ENCODE assay signal across 21 cellular contexts in the genomic region with DNA sequence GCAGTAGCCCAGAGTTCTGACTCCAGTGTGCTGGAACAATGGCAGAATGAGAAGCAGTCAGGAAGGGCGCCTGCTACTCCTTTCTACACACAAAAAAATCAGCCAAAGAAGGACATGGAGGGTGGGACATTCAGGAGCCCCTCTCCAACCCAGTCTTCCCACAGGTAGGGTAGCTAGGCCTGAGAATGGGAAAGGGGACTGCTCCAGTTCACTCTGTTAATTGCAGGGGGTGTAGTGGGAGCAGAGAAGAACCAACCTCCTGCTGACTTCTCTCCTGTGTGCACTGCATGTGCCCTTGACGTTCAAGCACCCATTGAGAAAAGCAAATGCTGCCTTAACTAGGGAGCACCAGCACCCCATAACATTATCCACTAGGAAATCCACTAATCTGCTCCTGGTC.
"Had no signal": no experiment of that assay in that cellular context is flagged by ENCODE, and none has a peak within 500 bp of the region (broad histone marks: within the 10 kb centered on the region; RNA-seq: fewer than 3 reads in every experiment).

No MANE protein-coding gene starts in this region.

- H3K36me3 ChIP-seq: colonic mucosa, esophagus squamous epithelium, gastrocnemius medialis, heart right ventricle, left lung, lower lobe of right lung had no signal

- H3K36me3 Mint-ChIP-seq: mesothelial cell of epicardium, naive B cell had no signal

- ATAC-seq: effector memory CD8-positive, alpha-beta T cell; gastrocnemius medialis; heart right ventricle; left cardiac atrium; left lung; left ventricle myocardium superior; lower lobe of right lung; mucosa of descending colon had no signal

- H3K27ac Mint-ChIP-seq: dendritic cell treated with granulocyte-macrophage colony-stimulating factor and Interleukin-4, amounts not matched to agents 40 ng/mL and 50 ng/mL, for 4 days; effector memory CD8-positive, alpha-beta T cell; mesothelial cell of epicardium; naive B cell had no signal

- H3K9me3 Mint-ChIP-seq: dendritic cell treated with granulocyte-macrophage colony-stimulating factor and Interleukin-4, amounts not matched to agents 40 ng/mL and 50 ng/mL, for 4 days; effector memory CD8-positive, alpha-beta T cell had no signal

- H3K27ac ChIP-seq: colonic mucosa, esophagus squamous epithelium, gastrocnemius medialis, heart right ventricle, left lung, lower lobe of right lung had no signal

- H3K4me1 Mint-ChIP-seq: naive B cell had no signal

- H3K27me3 ChIP-seq: colonic mucosa had no signal

- H3K4me3 Mint-ChIP-seq: dendritic cell treated with granulocyte-macrophage colony-stimulating factor and Interleukin-4, amounts not matched to agents 40 ng/mL and 50 ng/mL, for 4 days; effector memory CD8-positive, alpha-beta T cell; mesothelial cell of epicardium; naive B cell had no signal

- H3K4me1 ChIP-seq: colonic mucosa, esophagus squamous epithelium, gastrocnemius medialis, heart right ventricle, left lung, lower lobe of right lung had no signal

- H3K4me3 ChIP-seq: colonic mucosa, esophagus squamous epithelium, gastrocnemius medialis, heart right ventricle, left lung, lower lobe of right lung, mucosa of descending colon had no signal

- H3K27me3 Mint-ChIP-seq: dendritic cell treated with granulocyte-macrophage colony-stimulating factor and Interleukin-4, amounts not matched to agents 40 ng/mL and 50 ng/mL, for 4 days had no signal

- DNase-seq: colonic mucosa; cortex of kidney; effector CD8-positive, alpha-beta T cell; effector memory CD8-positive, alpha-beta T cell; esophagus squamous epithelium; foreskin fibroblast; foreskin melanocyte; gastrocnemius medialis; glutamatergic neuron; head of caudate nucleus; heart right ventricle; hippocampal formation; left cardiac atrium; left lung; left ventricle myocardium superior; lower lobe of right lung; mesenchymal stem cell; mucosa of descending colon; naive B cell had no signal

- H3K9me3 ChIP-seq: colonic mucosa, esophagus squamous epithelium, gastrocnemius medialis, heart right ventricle, left lung, lower lobe of right lung, mucosa of descending colon had no signal
